In genomic region chr11:844693-845644, GRCh38 we compare ENCODE assay signal across 8 cellular contexts. TPM values are rescaled to one million over a fixed set of nuclear protein-coding genes. Genes with fewer than 3 reads are reported as not detected.
DNase-seq lines count a peak whose midpoint lies in the region; ATAC-seq, FAIRE-seq and TF ChIP-seq lines count a peak whose summit lies in the region.

No MANE protein-coding gene starts in this region.

- DNase-seq in HFFc6 (peak; percentile 77), glutamatergic neuron (peak; percentile 75), pancreas (peak; percentile 83 to 94 (median 86)), NCI-H2107 (lab: John Stamatoyannopoulos, UW) (no peak)
- DNase-seq in activated CD8-positive, alpha-beta T cell treated with anti-CD3 and anti-CD28 coated beads, Interleukin-2, amount 10 ng/mL, durations not matched to agents 7 days and 5 days = peak; percentile 44

- H3K4me3 Mint-ChIP-seq in HFFc6 (peak overlapping the region; percentile 90), glutamatergic neuron (ENCODE audit: unreplicated experiment) (peak overlapping the region; percentile 59)
- no peak overlapping the region for H3K4me3 Mint-ChIP-seq in activated CD8-positive, alpha-beta T cell treated with anti-CD3 and anti-CD28 coated beads, Interleukin-2, amount 10 ng/mL, durations not matched to agents 7 days and 5 days

- H3K27me3 ChIP-seq in ACC112 (ENCODE audit: insufficient read depth, low read length) (no peaks in the 10 kb centered on the region), pancreas (no peaks in the 10 kb centered on the region)

- H3K4me3 ChIP-seq in ACC112 (ENCODE audit: low read depth, low read length) (peak overlapping the region; percentile 88), pancreas (peak overlapping the region in 2 of 4 donors; percentile 77 to 92)

- CTCF ChIA-PET in activated CD8-positive, alpha-beta T cell treated with anti-CD3 and anti-CD28 coated beads, Interleukin-2, amount 10 ng/mL, durations not matched to agents 7 days and 5 days (lab: Charles Lee) = interaction anchor here (2.2 to 3.7 kb wide), 2 partner anchors 206 to 207 kb away, joined by 7 to 28 read pairs; no protein-coding TSS in a partner anchor

- 0 out of 2 replicates have a peak, but pooled peaks cover 8% of the 10 kb centered on the region for H3K9me3 Mint-ChIP-seq in HFFc6
- H3K9me3 Mint-ChIP-seq in activated CD8-positive, alpha-beta T cell treated with anti-CD3 and anti-CD28 coated beads, Interleukin-2, amount 10 ng/mL, durations not matched to agents 7 days and 5 days (ENCODE audit: insufficient read depth) = no peaks in the 10 kb centered on the region
- peaks cover 17% of the 10 kb centered on the region for H3K9me3 Mint-ChIP-seq in glutamatergic neuron (ENCODE audit: unreplicated experiment)

- ATAC-seq in activated CD8-positive, alpha-beta T cell treated with anti-CD3 and anti-CD28 coated beads, Interleukin-2, amount 10 ng/mL, durations not matched to agents 7 days and 5 days = no peak
- peak; percentile 4 to 42 (median 30) for ATAC-seq in pancreas
- ATAC-seq in HG03175 (IDR thresholded peaks at IDR 0.05; ENCODE audit: unreplicated experiment) = no peak
- ATAC-seq in HG02759 (IDR thresholded peaks at IDR 0.05; ENCODE audit: unreplicated experiment) = no peak

- POLR2A ChIA-PET in activated CD8-positive, alpha-beta T cell treated with anti-CD3 and anti-CD28 coated beads, Interleukin-2, amount 10 ng/mL, durations not matched to agents 7 days and 5 days (lab: Charles Lee) = interaction anchor here (1.0 to 1.6 kb wide), 2 partner anchors 10 to 11 kb away, joined by 3 read pairs; no protein-coding TSS in a partner anchor

- peaks cover 7% of the 10 kb centered on the region; the same call in 1 of the 2 replicates for H3K36me3 ChIP-seq in ACC112 (ENCODE audit: insufficient read depth, low read length)
- peaks cover 0 to 9% (median 3%) of the 10 kb centered on the region in 3 donors for H3K36me3 ChIP-seq in pancreas

- H3K79me2 ChIP-seq in ACC112 (ENCODE audit: control insufficient read depth, insufficient read depth, low read length, unreplicated experiment) = peaks cover 77% of the 10 kb centered on the region

- intact Hi-C loops in pancreas (cut with DNase I) = loop anchor here in 1 of 3 donors (5.0 kb wide), 1 partner anchor 207 kb away; no protein-coding TSS in a partner anchor

- peaks cover 41% of the 10 kb centered on the region for H3K4me1 ChIP-seq in ACC112 (ENCODE audit: control insufficient read depth, insufficient read depth, low read length, unreplicated experiment)
- H3K4me1 ChIP-seq in pancreas = peaks cover 4 to 39% (median 36%) of the 10 kb centered on the region in 3 donors

- H3K27me3 Mint-ChIP-seq in HFFc6 (ENCODE audit: insufficient read depth) (peaks cover 28% of the 10 kb centered on the region), glutamatergic neuron (ENCODE audit: unreplicated experiment) (peaks cover 7% of the 10 kb centered on the region)
- H3K27me3 Mint-ChIP-seq in activated CD8-positive, alpha-beta T cell treated with anti-CD3 and anti-CD28 coated beads, Interleukin-2, amount 10 ng/mL, durations not matched to agents 7 days and 5 days (ENCODE audit: low read depth) = peaks cover 5% of the 10 kb centered on the region

- H3K27ac ChIP-seq in ACC112 (ENCODE audit: low read depth, low read length) (peak overlapping the region; percentile 93), pancreas (peak overlapping the region; percentile 83 to 93 (median 92))

- H3K36me3 Mint-ChIP-seq in HFFc6 (ENCODE audit: low read depth) = peaks cover 16% of the 10 kb centered on the region
- peaks cover 6% of the 10 kb centered on the region for H3K36me3 Mint-ChIP-seq in activated CD8-positive, alpha-beta T cell treated with anti-CD3 and anti-CD28 coated beads, Interleukin-2, amount 10 ng/mL, durations not matched to agents 7 days and 5 days (ENCODE audit: low read depth)
- no peaks in the 10 kb centered on the region for H3K36me3 Mint-ChIP-seq in glutamatergic neuron (ENCODE audit: unreplicated experiment)

- H3K27ac Mint-ChIP-seq in HFFc6 (peak overlapping the region; percentile 97), glutamatergic neuron (ENCODE audit: unreplicated experiment) (no peak overlapping the region)
- no peak overlapping the region for H3K27ac Mint-ChIP-seq in activated CD8-positive, alpha-beta T cell treated with anti-CD3 and anti-CD28 coated beads, Interleukin-2, amount 10 ng/mL, durations not matched to agents 7 days and 5 days

- H2AFZ ChIP-seq in ACC112 (ENCODE audit: low read length, unreplicated experiment) = no peak overlapping the region

- 46 to 51% methylated on average over 29 to 31 of the region's 31 CpGs for WGBS in pancreas, 2 donors

- TF ChIP-seq CTCF in HFFc6 (IDR thresholded peaks at IDR 0.05) (peak; percentile 53), glutamatergic neuron (IDR thresholded peaks at IDR 0.05; ENCODE audit: partially characterized antibody, unreplicated experiment) (no peak), pancreas (IDR thresholded peaks at IDR 0.05) (no peak)

- H3K4me1 Mint-ChIP-seq in HFFc6 (ENCODE audit: low read depth) (peaks cover 38% of the 10 kb centered on the region), glutamatergic neuron (ENCODE audit: low read depth, unreplicated experiment) (peaks cover 14% of the 10 kb centered on the region)
- peaks cover 35% of the 10 kb centered on the region for H3K4me1 Mint-ChIP-seq in activated CD8-positive, alpha-beta T cell treated with anti-CD3 and anti-CD28 coated beads, Interleukin-2, amount 10 ng/mL, durations not matched to agents 7 days and 5 days (ENCODE audit: low read depth)

- no peak for FAIRE-seq in pancreas (lab: Jason Lieb, UNC)

- no peaks in the 10 kb centered on the region for H3K9me3 ChIP-seq in pancreas

RNA-seq across cellular contexts. Expression of gene TSPAN4, which starts 2.3 kb away (rescaled TPM):
- total RNA-seq in HFFc6 (2021; fragmentation: NEBNext Ultra II Directional; extraction: Animal tissue kit (Norgen Biotek cat#: 25700)) = 100 to 1,000 TPM; 193 to 267 (median 212) TPM
- total RNA-seq in activated CD8-positive, alpha-beta T cell treated with anti-CD3 and anti-CD28 coated beads, Interleukin-2, amount 10 ng/mL, durations not matched to agents 7 days and 5 days = 10 to 100 TPM; 20.0 to 21.7 TPM
- 82.5 TPM for total RNA-seq in glutamatergic neuron (ENCODE audit: unreplicated experiment)
- 10 to 100 TPM; 15.3 to 25.0 (median 18.8) TPM for total RNA-seq in pancreas
- 10 to 100 TPM; 44.0 to 67.2 TPM for polyA plus RNA-seq in pancreas

RNA-seq across cellular contexts. Expression of gene POLR2L, which starts 2.6 kb away (rescaled TPM):
- total RNA-seq in HFFc6 (2021; fragmentation: NEBNext Ultra II Directional; extraction: Animal tissue kit (Norgen Biotek cat#: 25700)) = 100 to 1,000 TPM; 439 to 504 (median 478) TPM
- total RNA-seq in activated CD8-positive, alpha-beta T cell treated with anti-CD3 and anti-CD28 coated beads, Interleukin-2, amount 10 ng/mL, durations not matched to agents 7 days and 5 days = 100 to 1,000 TPM; 127 to 140 TPM
- total RNA-seq in glutamatergic neuron (ENCODE audit: unreplicated experiment) (106 TPM), pancreas (10 to 100 TPM; 62.9 to 98.8 (median 68.9) TPM)
- polyA plus RNA-seq in pancreas = 100 to 1,000 TPM in 1 of 2 donors, 10 to 100 TPM in 1; 64.7 to 110 TPM

RNA-seq across cellular contexts. Expression of gene CD151, which starts 12.2 kb away (rescaled TPM):
- 1,000 to 10,000 TPM in 1 of 6 experiments, 100 to 1,000 TPM in 5; 719 to 1,001 (median 755) TPM for total RNA-seq in HFFc6 (2021; fragmentation: NEBNext Ultra II Directional; extraction: Animal tissue kit (Norgen Biotek cat#: 25700))
- total RNA-seq in activated CD8-positive, alpha-beta T cell treated with anti-CD3 and anti-CD28 coated beads, Interleukin-2, amount 10 ng/mL, durations not matched to agents 7 days and 5 days = 10 to 100 TPM; 27.0 to 29.7 TPM
- total RNA-seq in glutamatergic neuron (ENCODE audit: unreplicated experiment) (346 TPM), pancreas (100 to 1,000 TPM; 163 to 278 (median 233) TPM)
- polyA plus RNA-seq in pancreas = 100 to 1,000 TPM; 256 to 351 TPM

RNA-seq across cellular contexts. Expression of gene CRACR2B, which starts 17.2 kb away (rescaled TPM):
- 1 to 10 TPM in 4 of 6 experiments, under 1 TPM in 2; 0.63 to 2.2 (median 1.2) TPM for total RNA-seq in HFFc6 (2021; fragmentation: NEBNext Ultra II Directional; extraction: Animal tissue kit (Norgen Biotek cat#: 25700))
- 10 to 100 TPM; 17.2 to 18.7 TPM for total RNA-seq in activated CD8-positive, alpha-beta T cell treated with anti-CD3 and anti-CD28 coated beads, Interleukin-2, amount 10 ng/mL, durations not matched to agents 7 days and 5 days
- total RNA-seq in glutamatergic neuron (ENCODE audit: unreplicated experiment) (19.7 TPM), pancreas (100 to 1,000 TPM in 4 of 6 donors, 10 to 100 TPM in 2; 60.6 to 140 (median 108) TPM)
- polyA plus RNA-seq in pancreas = 100 to 1,000 TPM; 263 to 378 TPM

RNA-seq across cellular contexts. Expression of gene PNPLA2, which starts 26.3 kb away (rescaled TPM):
- 100 to 1,000 TPM; 103 to 148 (median 130) TPM for total RNA-seq in HFFc6 (2021; fragmentation: NEBNext Ultra II Directional; extraction: Animal tissue kit (Norgen Biotek cat#: 25700))
- total RNA-seq in activated CD8-positive, alpha-beta T cell treated with anti-CD3 and anti-CD28 coated beads, Interleukin-2, amount 10 ng/mL, durations not matched to agents 7 days and 5 days = 10 to 100 TPM; 67.3 to 76.6 TPM
- total RNA-seq in glutamatergic neuron (ENCODE audit: unreplicated experiment) = 32.3 TPM
- 100 to 1,000 TPM in 1 of 6 donors, 10 to 100 TPM in 5; 59.1 to 109 (median 82.1) TPM for total RNA-seq in pancreas
- polyA plus RNA-seq in pancreas = 100 to 1,000 TPM; 233 to 234 TPM

Comparison
In these comparisons a context has a peak if more than half of its experiments do, and no peak if none do; other contexts are left out.
1. ATAC-seq: peak in pancreas (4 of 4); none in activated CD8-positive, alpha-beta T cell treated with anti-CD3 and anti-CD28 coated beads, Interleukin-2, amount 10 ng/mL, durations not matched to agents 7 days and 5 days (single experiment), HG03175 (single experiment) and HG02759 (single experiment).
2. RNA of gene CD151, which starts 12.2 kb away (total RNA-seq): 719 to 1,001 TPM in HFFc6, 346 TPM in glutamatergic neuron (single experiment) and 163 to 278 TPM in pancreas; 27.0 to 29.7 TPM in activated CD8-positive, alpha-beta T cell treated with anti-CD3 and anti-CD28 coated beads, Interleukin-2, amount 10 ng/mL, durations not matched to agents 7 days and 5 days; every median in the first group is over 4 times any median in the second.